ENCODE assay signal across 34 cellular contexts in genomic region chr11:113046866-113047265, GRCh38.
"Had no signal": no experiment of that assay in that cellular context is flagged by ENCODE, and none has a peak within 500 bp of the region (broad histone marks: within the 10 kb centered on the region; RNA-seq: fewer than 3 reads in every experiment).

No MANE protein-coding gene starts in this region.

- H3K9me3 Mint-ChIP-seq: activated B cell treated with CpG ODN at 0.5 μM for 24 hours; activated naive CD4-positive, alpha-beta T cell treated with anti-CD3 and anti-CD28 coated beads, Interleukin-2, amount 50 U/mL, for 24 hours; activated naive CD8-positive, alpha-beta T cell treated with anti-CD3 and anti-CD28 coated beads, Interleukin-2, amount 50 U/mL, for 24 hours; activated T-cell treated with anti-CD3 and anti-CD28 coated beads, Interleukin-2, amount 50 U/mL, for 24 hours; activated T-helper 2 cell treated with anti-CD3 and anti-CD28 coated beads, Interferon-gamma antibody, Interleukin-2, Interleukin-4, amounts not matched to agents 10 μg/mL and 5 μg/mL and 100 μg/mL, durations not matched to agents 14 hours and 24 hours and 36 hours; T-helper 1 cell treated with Interleukin-12 subunit alpha and Interleukin-12 subunit beta and Interleukin-4 antibody, amounts not matched to agents 30 μg/mL and 1 μg/mL, for 36 hours; T-helper 2 cell treated with Interferon-gamma antibody and Interleukin-4, amounts not matched to agents 5 μg/mL and 100 μg/mL, for 36 hours had no signal

- H3K4me1 ChIP-seq: body of pancreas, breast epithelium had no signal

- H3K4me3 Mint-ChIP-seq: activated B cell treated with CpG ODN at 0.5 μM for 24 hours; activated CD4-positive, alpha-beta memory T cell treated with anti-CD3 and anti-CD28 coated beads for 36 hours; activated CD4-positive, alpha-beta T cell treated with anti-CD3 and anti-CD28 coated beads, Interleukin-2, amount 10 ng/mL, durations not matched to agents 24 days and 14 days; activated CD8-positive, alpha-beta memory T cell treated with anti-CD3 and anti-CD28 coated beads, Interleukin-2, amount 10 ng/mL, durations not matched to agents 7 days and 5 days; activated CD8-positive, alpha-beta T cell treated with anti-CD3 and anti-CD28 coated beads, Interleukin-2, amount 10 ng/mL, durations not matched to agents 7 days and 5 days; activated naive CD4-positive, alpha-beta T cell treated with anti-CD3 and anti-CD28 coated beads, Interleukin-2, amount 10 ng/mL, durations not matched to agents 7 days and 5 days; activated naive CD4-positive, alpha-beta T cell treated with anti-CD3 and anti-CD28 coated beads, Interleukin-2, amount 50 U/mL, for 24 hours; activated naive CD8-positive, alpha-beta T cell; activated naive CD8-positive, alpha-beta T cell treated with anti-CD3 and anti-CD28 coated beads, Interleukin-2, amount 10 ng/mL, durations not matched to agents 7 days and 5 days; activated naive CD8-positive, alpha-beta T cell treated with anti-CD3 and anti-CD28 coated beads, Interleukin-2, amount 50 U/mL, for 24 hours; activated T-cell treated with anti-CD3 and anti-CD28 coated beads, Interleukin-2, amount 50 U/mL, for 24 hours; T-helper 1 cell treated with Interleukin-12 subunit alpha and Interleukin-12 subunit beta and Interleukin-4 antibody, amounts not matched to agents 30 μg/mL and 1 μg/mL, for 36 hours; T-helper 2 cell treated with Interferon-gamma antibody and Interleukin-4, amounts not matched to agents 5 μg/mL and 100 μg/mL, for 36 hours had no signal

- ATAC-seq: activated CD8-positive, alpha-beta memory T cell treated with anti-CD3 and anti-CD28 coated beads, Interleukin-2, amount 10 ng/mL, durations not matched to agents 7 days and 5 days; activated CD8-positive, alpha-beta T cell treated with anti-CD3 and anti-CD28 coated beads, Interleukin-2, amount 10 ng/mL, durations not matched to agents 7 days and 5 days; activated naive CD8-positive, alpha-beta T cell treated with anti-CD3 and anti-CD28 coated beads, Interleukin-2, amount 50 U/mL, for 24 hours; body of pancreas had no signal

- H3K27me3 Mint-ChIP-seq: activated CD4-positive, alpha-beta T cell treated with anti-CD3 and anti-CD28 coated beads, Interleukin-2, amount 10 ng/mL, durations not matched to agents 24 days and 14 days; activated CD8-positive, alpha-beta memory T cell treated with anti-CD3 and anti-CD28 coated beads, Interleukin-2, amount 10 ng/mL, durations not matched to agents 7 days and 5 days; activated naive CD4-positive, alpha-beta T cell treated with anti-CD3 and anti-CD28 coated beads, Interleukin-2, amount 10 ng/mL, durations not matched to agents 7 days and 5 days; activated naive CD8-positive, alpha-beta T cell treated with anti-CD3 and anti-CD28 coated beads, Interleukin-2, amount 10 ng/mL, durations not matched to agents 7 days and 5 days had no signal

- H3K9me3 ChIP-seq: body of pancreas, breast epithelium had no signal

- DNase-seq: activated B cell treated with CpG ODN at 0.5 μM for 24 hours; activated CD4-positive, alpha-beta memory T cell treated with anti-CD3 and anti-CD28 coated beads for 36 hours; activated CD4-positive, alpha-beta T cell treated with anti-CD3 and anti-CD28 coated beads for 4 hours; activated CD4-positive, alpha-beta T cell treated with anti-CD3 and anti-CD28 coated beads, Interleukin-2, amount 10 ng/mL, durations not matched to agents 24 days and 14 days; activated CD4-positive, alpha-beta T cell treated with anti-CD3 and anti-CD28 coated beads, Interleukin-2, amount 50 U/mL, for 1 hour; activated CD4-positive, alpha-beta T cell treated with anti-CD3 and anti-CD28 coated beads, Interleukin-2, amount 50 U/mL, for 4 hours; activated CD4-positive, CD25-positive, alpha-beta regulatory T cell treated with anti-CD3 and anti-CD28 coated beads, Interleukin-2, amount 50 U/mL, for 72 hours; activated CD8-positive, alpha-beta memory T cell treated with anti-CD3 and anti-CD28 coated beads for 24 hours; activated CD8-positive, alpha-beta memory T cell treated with anti-CD3 and anti-CD28 coated beads, Interleukin-2, amount 10 ng/mL, durations not matched to agents 7 days and 5 days; activated CD8-positive, alpha-beta memory T cell treated with anti-CD3 and anti-CD28 coated beads, Interleukin-2, amount 50 U/mL, for 48 hours; activated CD8-positive, alpha-beta T cell treated with anti-CD3 and anti-CD28 coated beads, Interleukin-2, amount 10 ng/mL, durations not matched to agents 7 days and 5 days; activated effector memory CD4-positive, alpha-beta T cell treated with Interleukin-2 at 50 U/mL for 16 hours; activated gamma-delta T cell; activated naive CD4-positive, alpha-beta T cell treated with anti-CD3 and anti-CD28 coated beads, Interleukin-2, amount 10 ng/mL, durations not matched to agents 7 days and 5 days; activated naive CD4-positive, alpha-beta T cell treated with Interleukin-2 at 50 U/mL for 16 hours; activated naive CD8-positive, alpha-beta T cell treated with anti-CD3 and anti-CD28 coated beads, Interleukin-2, amount 10 ng/mL, durations not matched to agents 7 days and 5 days; activated naive CD8-positive, alpha-beta T cell treated with anti-CD3 and anti-CD28 coated beads, Interleukin-2, amount 50 U/mL, for 24 hours; activated T-cell treated with anti-CD3 and anti-CD28 coated beads, Interleukin-2, amount 50 U/mL, for 24 hours; activated T-cell treated with anti-CD3 and anti-CD28 coated beads, Interleukin-2, amount 50 U/mL, for 48 hours; amniotic stem cell; aorta; body of pancreas; brain microvascular endothelial cell; central memory CD4-positive, alpha-beta T cell; T-helper 1 cell; T-helper 2 cell; T-helper 9 cell had no signal

- H3K27me3 ChIP-seq: body of pancreas, brain microvascular endothelial cell, breast epithelium had no signal

- H3K27ac ChIP-seq: body of pancreas, brain microvascular endothelial cell, breast epithelium, VCaP had no signal

- H3K36me3 Mint-ChIP-seq: activated CD4-positive, alpha-beta memory T cell treated with anti-CD3 and anti-CD28 coated beads for 36 hours; activated CD8-positive, alpha-beta memory T cell treated with anti-CD3 and anti-CD28 coated beads, Interleukin-2, amount 10 ng/mL, durations not matched to agents 7 days and 5 days; activated naive CD4-positive, alpha-beta T cell treated with anti-CD3 and anti-CD28 coated beads, Interleukin-2, amount 10 ng/mL, durations not matched to agents 7 days and 5 days; activated naive CD4-positive, alpha-beta T cell treated with anti-CD3 and anti-CD28 coated beads, Interleukin-2, amount 50 U/mL, for 24 hours; activated naive CD8-positive, alpha-beta T cell; activated naive CD8-positive, alpha-beta T cell treated with anti-CD3 and anti-CD28 coated beads, Interleukin-2, amount 10 ng/mL, durations not matched to agents 7 days and 5 days had no signal

- H3K36me3 ChIP-seq: brain microvascular endothelial cell, breast epithelium had no signal

- H3K4me1 Mint-ChIP-seq: activated B cell treated with CpG ODN at 0.5 μM for 24 hours; activated CD4-positive, alpha-beta T cell treated with anti-CD3 and anti-CD28 coated beads, Interleukin-2, amount 10 ng/mL, durations not matched to agents 24 days and 14 days; activated CD8-positive, alpha-beta memory T cell treated with anti-CD3 and anti-CD28 coated beads, Interleukin-2, amount 10 ng/mL, durations not matched to agents 7 days and 5 days; activated naive CD4-positive, alpha-beta T cell treated with anti-CD3 and anti-CD28 coated beads, Interleukin-2, amount 10 ng/mL, durations not matched to agents 7 days and 5 days; activated naive CD4-positive, alpha-beta T cell treated with anti-CD3 and anti-CD28 coated beads, Interleukin-2, amount 50 U/mL, for 24 hours; activated naive CD8-positive, alpha-beta T cell treated with anti-CD3 and anti-CD28 coated beads, Interleukin-2, amount 10 ng/mL, durations not matched to agents 7 days and 5 days; activated naive CD8-positive, alpha-beta T cell treated with anti-CD3 and anti-CD28 coated beads, Interleukin-2, amount 50 U/mL, for 24 hours had no signal

- H3K4me3 ChIP-seq: body of pancreas, breast epithelium had no signal

- H3K27ac Mint-ChIP-seq: activated B cell treated with CpG ODN at 0.5 μM for 24 hours; activated CD4-positive, alpha-beta memory T cell treated with anti-CD3 and anti-CD28 coated beads for 36 hours; activated CD4-positive, alpha-beta T cell treated with anti-CD3 and anti-CD28 coated beads, Interleukin-2, amount 10 ng/mL, durations not matched to agents 24 days and 14 days; activated CD8-positive, alpha-beta memory T cell treated with anti-CD3 and anti-CD28 coated beads, Interleukin-2, amount 10 ng/mL, durations not matched to agents 7 days and 5 days; activated CD8-positive, alpha-beta T cell treated with anti-CD3 and anti-CD28 coated beads, Interleukin-2, amount 10 ng/mL, durations not matched to agents 7 days and 5 days; activated naive CD4-positive, alpha-beta T cell treated with anti-CD3 and anti-CD28 coated beads, Interleukin-2, amount 10 ng/mL, durations not matched to agents 7 days and 5 days; activated naive CD4-positive, alpha-beta T cell treated with anti-CD3 and anti-CD28 coated beads, Interleukin-2, amount 50 U/mL, for 24 hours; activated naive CD8-positive, alpha-beta T cell; activated naive CD8-positive, alpha-beta T cell treated with anti-CD3 and anti-CD28 coated beads, Interleukin-2, amount 10 ng/mL, durations not matched to agents 7 days and 5 days; activated naive CD8-positive, alpha-beta T cell treated with anti-CD3 and anti-CD28 coated beads, Interleukin-2, amount 50 U/mL, for 24 hours; activated T-cell treated with anti-CD3 and anti-CD28 coated beads, Interleukin-2, amount 50 U/mL, for 24 hours; activated T-helper 2 cell treated with anti-CD3 and anti-CD28 coated beads, Interferon-gamma antibody, Interleukin-2, Interleukin-4, amounts not matched to agents 10 μg/mL and 5 μg/mL and 100 μg/mL, durations not matched to agents 14 hours and 24 hours and 36 hours; T-helper 1 cell treated with Interleukin-12 subunit alpha and Interleukin-12 subunit beta and Interleukin-4 antibody, amounts not matched to agents 30 μg/mL and 1 μg/mL, for 36 hours; T-helper 2 cell treated with Interferon-gamma antibody and Interleukin-4, amounts not matched to agents 5 μg/mL and 100 μg/mL, for 36 hours had no signal
